Comparison of ENCODE assay signal across 8 cellular contexts in genomic region chr1:20732588-20733360, GRCh38. TPM values are rescaled to one million over a fixed set of nuclear protein-coding genes. Genes with fewer than 3 reads are reported as not detected.
DNase-seq lines count a peak whose midpoint lies in the region; ATAC-seq and TF ChIP-seq lines count a peak whose summit lies in the region.

TSS of gene SH2D5 (minus strand) at chr1:20732703. CDS start at chr1:20728044, 4,659 bp downstream.

- peak within 1 kb of the TSS; percentile 65 for H3K27ac ChIP-seq in angular gyrus (ENCODE audit: low read depth, low read length)
- H3K27ac ChIP-seq in right cardiac atrium (ENCODE audit: low read length): peak within 1 kb of the TSS; percentile 15
- H3K27ac ChIP-seq in psoas muscle: peak within 1 kb of the TSS; percentile 79
- no peak within 1 kb of the TSS for H3K27ac ChIP-seq in urinary bladder (ENCODE audit: low read depth)

- H3K4me1 ChIP-seq in right cardiac atrium (ENCODE audit: control insufficient read depth, insufficient read depth, low read length) (no peaks in the 10 kb centered on the region), psoas muscle (peaks cover 8% of the 10 kb centered on the region), urinary bladder (ENCODE audit: insufficient read depth) (no peaks in the 10 kb centered on the region)

- peak within 1 kb of the TSS; percentile 77 for H3K4me3 ChIP-seq in right cardiac atrium (ENCODE audit: low read length)
- peak within 1 kb of the TSS; percentile 73 for H3K4me3 ChIP-seq in psoas muscle
- H3K4me3 ChIP-seq in urinary bladder (ENCODE audit: low read depth, low read length): peak within 1 kb of the TSS; percentile 60

- TF ChIP-seq CTCF in psoas muscle (IDR thresholded peaks at IDR 0.05): peak; percentile 29

- H3K27me3 ChIP-seq in right cardiac atrium (ENCODE audit: control insufficient read depth, insufficient read depth): no peaks in the 10 kb centered on the region
- peaks cover 0 to 18% (median 1%) of the 10 kb centered on the region in 3 donors for H3K27me3 ChIP-seq in psoas muscle (ENCODE audit: insufficient read depth in 3 of 3, low read length in 2 of 3)

- WGBS in right cardiac atrium: 1% methylated on average over 38 of the region's 38 CpGs
- WGBS in psoas muscle, 3 donors: 0 to 1% (median 1%) methylated on average over 37 to 38 of the region's 38 CpGs
- WGBS in urinary bladder: under 1% methylated on average over 38 of the region's 38 CpGs

- intact Hi-C loops in right cardiac atrium (cut with DNase I) (no loop called here), psoas muscle (cut with DNase I) (loop anchor here (5.0 kb wide), 1 partner anchor 35 kb away; no protein-coding TSS in a partner anchor)

- peaks cover 0 to 14% of the 10 kb centered on the region in 2 donors for H3K36me3 ChIP-seq in psoas muscle (ENCODE audit: insufficient read depth in 1 of 2, low read depth in 1 of 2)
- H3K36me3 ChIP-seq in urinary bladder (ENCODE audit: insufficient read depth): no peaks in the 10 kb centered on the region

- ATAC-seq in GM21528 (IDR thresholded peaks at IDR 0.05; ENCODE audit: low FRiP score, unreplicated experiment): peak; percentile 66
- peak; percentile 63 to 72 for ATAC-seq in right cardiac atrium
- ATAC-seq in psoas muscle: peak; percentile 79 to 85 (median 82)

- H3K9me3 ChIP-seq in right cardiac atrium (ENCODE audit: control insufficient read depth, low read length) (no peaks in the 10 kb centered on the region), psoas muscle (no peaks in the 10 kb centered on the region)

- DNase-seq in DMS153 treated with DMSO at 0.1 percent for 48 hours (lab: John Stamatoyannopoulos, UW; ENCODE audit: unreplicated experiment) (peak; percentile 72), M059J (ENCODE audit: low read depth) (peak; percentile 100), T-helper 1 cell (peak in 4 of 5 donors; percentile 43 to 72 (median 56)), right cardiac atrium (peak; percentile 65 to 84 (median 76)), psoas muscle (peak; percentile 61 to 75)

RNA-seq across cellular contexts. Expression of gene SH2D5, which starts in this region (rescaled TPM):
- 1.1 and 2.1 TPM in 2 replicates for total RNA-seq in M059J (2014; rRNA removed; shearing (Covaris generic))
- under 1 TPM in 3 of 4 donors, not detected in 1; 0.11 to 0.45 (median 0.18) TPM for total RNA-seq in right cardiac atrium
- 0.11 TPM for polyA plus RNA-seq in right cardiac atrium
- total RNA-seq in psoas muscle: 1 to 10 TPM in 2 of 4 donors, under 1 TPM in 2; 0.09 to 2.6 (median 1.3) TPM
- 10 to 100 TPM in 1 of 3 donors, 1 to 10 TPM in 1, under 1 TPM in 1; 0.86 to 27.9 (median 2.8) TPM for polyA plus RNA-seq in psoas muscle
- total RNA-seq in urinary bladder: not detected
- polyA plus RNA-seq in urinary bladder: 0.10 TPM

Comparison
In these comparisons a context has a peak if more than half of its experiments do, and no peak if none do; other contexts are left out.
1. Peak in DNase-seq, ATAC-seq, H3K4me3 ChIP-seq and H3K27ac ChIP-seq in right cardiac atrium; RNA of the gene not detected or under 1 TPM.
2. intact Hi-C loops: an anchor here in psoas muscle (5.0 kb wide); none called in right cardiac atrium.